ENCODE assay signal across 18 cellular contexts in the genomic region with DNA sequence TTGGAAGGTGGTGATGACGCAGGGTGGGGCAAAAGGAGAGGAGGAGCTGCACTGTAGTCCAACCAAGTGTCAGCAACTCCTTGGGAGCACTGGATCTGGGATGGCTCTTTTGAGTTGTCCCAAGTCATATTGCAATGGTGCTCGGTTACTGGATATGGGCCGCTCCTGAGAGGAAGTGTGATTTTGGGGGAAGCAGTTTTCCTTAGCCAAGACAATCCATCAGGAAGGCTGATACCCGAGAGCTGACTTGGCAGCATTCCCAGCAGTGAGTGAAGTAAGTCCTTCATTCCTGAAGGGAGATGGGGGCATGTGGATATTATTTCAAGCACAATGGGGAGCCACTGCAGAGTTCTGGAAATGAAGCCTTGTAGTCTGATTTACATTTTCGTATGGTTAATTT.
DNase-seq lines count a peak whose midpoint lies in the region; ATAC-seq and TF ChIP-seq lines count a peak whose summit lies in the region.
"Had no signal": no experiment of that assay in that cellular context is flagged by ENCODE, and none has a peak within 500 bp of the region (broad histone marks: within the 10 kb centered on the region; RNA-seq: fewer than 3 reads in every experiment).

No MANE protein-coding gene starts in this region.

- no peak overlapping the region for H2BK120ac ChIP-seq in IMR-90 (ENCODE audit: low read depth, low read length)

- H2AFZ ChIP-seq in IMR-90 (replicated peaks; ENCODE audit: low read length, poor library complexity): no peak overlapping the region
- H2AFZ ChIP-seq in SK-N-SH (ENCODE audit: low read depth): no peak overlapping the region

- H4K5ac ChIP-seq in IMR-90 (ENCODE audit: low read depth, low read length): no peak overlapping the region

- no peak overlapping the region for H3K4ac ChIP-seq in IMR-90 (ENCODE audit: low read depth, low read length)

- no peaks in the 10 kb centered on the region for H3K9me1 ChIP-seq in IMR-90 (ENCODE audit: insufficient read depth, low read length)

- CTCF ChIA-PET in IMR-90 (lab: Yijun Ruan, JAX): no interaction called here
- CTCF ChIA-PET in SK-N-SH (lab: Yijun Ruan, JAX): interaction anchor here (1.3 to 1.4 kb wide), 2 partner anchors 8 to 139 kb away, joined by 3 read pairs; no protein-coding TSS in a partner anchor

- no peak overlapping the region for H4K91ac ChIP-seq in IMR-90 (ENCODE audit: insufficient read depth, low read depth, low read length)

- no peaks in the 10 kb centered on the region for H3K79me1 ChIP-seq in IMR-90 (ENCODE audit: low read depth in 1 of 2, low read length in 2 of 2)

- H3K18ac ChIP-seq in IMR-90 (ENCODE audit: low read depth, low read length): no peak overlapping the region

- H2AK5ac ChIP-seq in IMR-90 (ENCODE audit: low read depth, low read length): no peak overlapping the region

- peaks cover 7% of the 10 kb centered on the region for H3F3A ChIP-seq in SK-N-SH (replicated peaks; ENCODE audit: insufficient read depth)

- BruUV-seq in IMR-90 (replicated peaks; lab: Mats Ljungman, UMichigan): no TSS peak

- H2BK20ac ChIP-seq in IMR-90 (ENCODE audit: low read depth, low read length): no peak overlapping the region

- no peak for TF ChIP-seq POLR2A in IMR-90 (IDR thresholded peaks at IDR 0.05; ENCODE audit: low read depth, low read length)

- H3K56ac ChIP-seq in IMR-90 (ENCODE audit: extremely low read depth, insufficient read depth, low read length): no peak overlapping the region

- in situ Hi-C loops in IMR-90 (cut with MboI; ENCODE audit: low sequenced_read_pairs): no loop called here

- H4K20me1 ChIP-seq in IMR-90 (ENCODE audit: insufficient read depth, low read length) (no peaks in the 10 kb centered on the region), SK-N-SH (ENCODE audit: insufficient read depth) (no peaks in the 10 kb centered on the region)

- H3K9me3 ChIP-seq in BE2C: no peaks in the 10 kb centered on the region
- H3K9me3 ChIP-seq in IMR-90 (ENCODE audit: control insufficient read depth, insufficient read depth, low read length): no peaks in the 10 kb centered on the region
- H3K9me3 ChIP-seq in SK-N-SH: no peaks in the 10 kb centered on the region
- H3K9me3 ChIP-seq in tibial artery: no peaks in the 10 kb centered on the region
- H3K9me3 ChIP-seq: pancreas, SJSA1 had no signal

- H3K23ac ChIP-seq in IMR-90 (ENCODE audit: low read depth, low read length): no peak overlapping the region

- intact Hi-C loops in IMR-90 (cut with micrococcal nuclease): no loop called here
- intact Hi-C loops in tibial artery (cut with DNase I; ENCODE audit: low total_unique reads): no loop called here

- H3K27me3 ChIP-seq in BE2C (no peaks in the 10 kb centered on the region), IMR-90 (ENCODE audit: control insufficient read depth, insufficient read depth, low read length) (no peaks in the 10 kb centered on the region), SK-N-SH (ENCODE audit: insufficient read depth) (no peaks in the 10 kb centered on the region), tibial artery (no peaks in the 10 kb centered on the region)
- H3K27me3 ChIP-seq: pancreas, SJSA1 had no signal

- dilution Hi-C loops in IMR-90 (cut with HindIII; ENCODE audit: low sequenced_read_pairs, unreplicated experiment): no loop called here

- no peak for TF ChIP-seq CTCF in BE2C (IDR thresholded peaks at IDR 0.05; ENCODE audit: low read depth, low read length)
- no peak for TF ChIP-seq CTCF in IMR-90 (conservative IDR thresholded peaks at IDR 0.05; ENCODE audit: low read depth, low read length)
- no peak for TF ChIP-seq CTCF in SK-N-SH (IDR thresholded peaks at IDR 0.05)
- TF ChIP-seq CTCF in tibial artery (IDR thresholded peaks at IDR 0.05): no peak

- H3K4me1 ChIP-seq in BE2C: no peaks in the 10 kb centered on the region
- peaks cover 2% of the 10 kb centered on the region; the same call in 1 of the 2 replicates for H3K4me1 ChIP-seq in IMR-90 (ENCODE audit: control insufficient read depth, insufficient read depth, low read length)
- H3K4me1 ChIP-seq in SK-N-SH (ENCODE audit: control insufficient read depth in 1 of 2, insufficient read depth in 2 of 2, low read depth in 1 of 2, low read length in 1 of 2): peaks cover 4 to 7% of the 10 kb centered on the region in 2 experiments; a peak in 1 of 4 replicates
- H3K4me1 ChIP-seq in tibial artery: no peaks in the 10 kb centered on the region
- H3K4me1 ChIP-seq: pancreas, SJSA1 had no signal

- H2AK9ac ChIP-seq in IMR-90 (replicated peaks; ENCODE audit: low read depth, low read length, poor library complexity): no peak overlapping the region

- H3K36me3 ChIP-seq in BE2C (no peaks in the 10 kb centered on the region), IMR-90 (ENCODE audit: control insufficient read depth, insufficient read depth, low read length) (no peaks in the 10 kb centered on the region), SK-N-SH (replicated peaks in 1 of 2; ENCODE audit: control insufficient read depth in 1 of 2, insufficient read depth in 2 of 2, low read length in 1 of 2) (no peaks in the 10 kb centered on the region), tibial artery (no peaks in the 10 kb centered on the region)
- H3K36me3 ChIP-seq: pancreas, SJSA1 had no signal

- DNase-seq in BE2C (peak; percentile 10), IMR-90 (peak; percentile 62), SK-N-SH (no peak), iPS-NIHi11 (ENCODE audit: low spot score) (peak; percentile 25), HT-29 (ENCODE audit: low spot score) (no peak), NCI-H2196 (lab: John Stamatoyannopoulos, UW; ENCODE audit: unreplicated experiment) (no peak), tibial artery (no peak)
- DNase-seq: activated naive CD8-positive, alpha-beta T cell treated with anti-CD3 and anti-CD28 coated beads for 36 hours; AML-193; glutamatergic neuron; NCI-H2081 treated with DMSO at 0.1 percent for 48 hours; pancreas; stimulated activated CD4-positive, alpha-beta T cell treated with anti-CD3 and anti-CD28 coated beads, Interleukin-1b, Interleukin-23, amount 100 ng/mL, for 48 hours had no signal

- H3K4me3 ChIP-seq in BE2C (ENCODE audit: low read depth, low read length): no peak overlapping the region
- no peak overlapping the region for H3K4me3 ChIP-seq in IMR-90 (ENCODE audit: insufficient read depth, low read depth, low read length)
- H3K4me3 ChIP-seq in SK-N-SH (ENCODE audit: low read depth in 2 of 2, low read length in 1 of 2): no peak overlapping the region
- H3K4me3 ChIP-seq in tibial artery: no peak overlapping the region
- H3K4me3 ChIP-seq: K562, pancreas, SJSA1 had no signal

- POLR2A ChIA-PET in IMR-90 (lab: Charles Lee; ENCODE audit: unreplicated experiment): no interaction called here
- POLR2A ChIA-PET in SK-N-SH (lab: Yijun Ruan, JAX): no interaction called here

- H3K79me2 ChIP-seq in SK-N-SH (ENCODE audit: insufficient read depth): no peaks in the 10 kb centered on the region

- ATAC-seq in IMR-90 (ENCODE audit: low read depth) (peak; percentile 27; the same call in 1 of the 2 replicates), HG02588 (IDR thresholded peaks at IDR 0.05; ENCODE audit: unreplicated experiment) (no peak)
- ATAC-seq: K562; pancreas; stimulated activated effector memory CD8-positive, alpha-beta T cell treated with anti-CD3 and anti-CD28 coated beads, Interleukin-12 subunit alpha, Interleukin-12 subunit beta, amount 100 ng/mL, for 72 hours had no signal

- H3K27ac ChIP-seq in IMR-90 (ENCODE audit: insufficient read depth, low read length): no peak overlapping the region
- H3K27ac ChIP-seq in SK-N-SH (ENCODE audit: low read depth in 2 of 2, low read length in 1 of 2): no peak overlapping the region
- H3K27ac ChIP-seq in tibial artery: no peak overlapping the region
- H3K27ac ChIP-seq: pancreas, SJSA1, VCaP had no signal

- H2BK5ac ChIP-seq in IMR-90 (ENCODE audit: low read depth, low read length, poor library complexity, severe bottlenecking): no peak overlapping the region

- H2BK15ac ChIP-seq in IMR-90 (ENCODE audit: low read depth, low read length): no peak overlapping the region

- H3K9ac ChIP-seq in IMR-90 (ENCODE audit: low read depth, low read length) (no peak overlapping the region), SK-N-SH (no peak overlapping the region)

- H3K4me2 ChIP-seq in IMR-90 (ENCODE audit: low read depth, low read length) (no peak overlapping the region), SK-N-SH (no peak overlapping the region)

- TF ChIP-seq EP300 in SK-N-SH (IDR thresholded peaks at IDR 0.05; ENCODE audit: borderline replicate concordance in 1 of 2, low read depth in 1 of 2, low read length in 1 of 2): no peak

- H3K9me2 ChIP-seq in SK-N-SH: no peaks in the 10 kb centered on the region

- 62% methylated on average over 2 of the region's 5 CpGs; no CpG with 5 or more reads in 1 of the 2 experiments for WGBS in IMR-90 (ENCODE audit: extremely low coverage in 2 of 2, insufficient read length in 1 of 2), 2 experiments
- 68% methylated on average over 5 of the region's 5 CpGs for WGBS in SK-N-SH (ENCODE audit: low lambda C conversion rate)

- no peak overlapping the region for H3K14ac ChIP-seq in IMR-90 (replicated peaks; ENCODE audit: low read depth, low read length)

- H4K8ac ChIP-seq in IMR-90 (ENCODE audit: low read depth in 2 of 2, low read length in 2 of 2): no peak overlapping the region

- TF ChIP-seq RAD21 in IMR-90 (IDR thresholded peaks at IDR 0.05; ENCODE audit: low read length): no peak
- no peak for TF ChIP-seq RAD21 in SK-N-SH (IDR thresholded peaks at IDR 0.05; ENCODE audit: low read length)

TF ChIP-seq in IMR-90, 13 proteins besides CTCF, POLR2A, EP300 and RAD21 (continues in another document):
- TF ChIP-seq SMC3 (IDR thresholded peaks at IDR 0.05; ENCODE audit: low read depth, low read length): no peak
- TF ChIP-seq MAFK (IDR thresholded peaks at IDR 0.05; ENCODE audit: low read depth, low read length): no peak
- TF ChIP-seq BHLHE40 (IDR thresholded peaks at IDR 0.05; ENCODE audit: low read depth, low read length): no peak
- TF ChIP-seq CHD1 (IDR thresholded peaks at IDR 0.05; ENCODE audit: low read depth, low read length): no peak

Comparison
In these comparisons a context has a peak if more than half of its experiments do, and no peak if none do; other contexts are left out.
1. DNase-seq: peak in BE2C (single experiment), IMR-90 (single experiment) and iPS-NIHi11 (single experiment); none in SK-N-SH (single experiment), HT-29 (single experiment), NCI-H2196 (single experiment) and tibial artery (0 of 2).